ENCODE assay signal across 7 cellular contexts in the genomic region with DNA sequence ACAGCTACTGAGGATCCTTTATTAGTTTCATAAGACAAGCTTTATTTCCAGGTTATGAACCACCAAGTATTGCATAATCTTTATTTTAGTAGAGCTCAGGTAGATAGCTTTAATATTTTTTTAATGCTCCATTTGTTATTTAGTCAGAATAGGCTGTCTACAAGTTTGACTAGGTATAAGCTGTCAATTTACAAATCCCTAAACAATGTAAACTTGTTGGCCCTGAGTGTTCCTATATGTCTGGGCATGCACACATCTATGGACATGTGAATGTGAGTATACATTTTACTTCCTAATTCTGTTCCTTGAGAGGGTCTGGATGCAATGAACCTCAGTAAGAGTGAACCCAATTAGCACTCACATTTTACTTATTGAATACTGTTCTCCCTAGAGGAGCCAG.
"Had no signal": no experiment of that assay in that cellular context is flagged by ENCODE, and none has a peak within 500 bp of the region (broad histone marks: within the 10 kb centered on the region; RNA-seq: fewer than 3 reads in every experiment).

No MANE protein-coding gene starts in this region.

- H3K36me3 ChIP-seq: HAP-1 had no signal

- H3K4me1 ChIP-seq: HAP-1 had no signal

- DNase-seq: GM23248, GOT3, H7, HFFc6 had no signal

- H3K4me3 ChIP-seq: GM23248, HAP-1 had no signal

- H2AFZ ChIP-seq: GM23248 had no signal

- H3K27ac ChIP-seq: GM23248, HL-60 had no signal

- ATAC-seq: HCT116 had no signal

- H3K9ac ChIP-seq: GM23248 had no signal

- H3K9me3 ChIP-seq: HAP-1 had no signal
